Comparison of ENCODE assay signal across 20 cellular contexts in genomic region chr7:17103984-17104383, GRCh38.
DNase-seq lines count a peak whose midpoint lies in the region; ATAC-seq, FAIRE-seq and TF ChIP-seq lines count a peak whose summit lies in the region.
"Had no signal": no experiment of that assay in that cellular context is flagged by ENCODE, and none has a peak within 500 bp of the region (broad histone marks: within the 10 kb centered on the region; RNA-seq: fewer than 3 reads in every experiment).

No MANE protein-coding gene starts in this region.

- H3K36me3 ChIP-seq in HepG2 (replicated peaks in 1 of 2; ENCODE audit: control insufficient read depth in 1 of 2, insufficient read depth in 2 of 2, low read length in 2 of 2): no peaks in the 10 kb centered on the region
- no peaks in the 10 kb centered on the region for H3K36me3 ChIP-seq in right lobe of liver

- ATAC-seq in HepG2: no peak
- ATAC-seq in right lobe of liver: no peak
- ATAC-seq: K562 had no signal

- TF ChIP-seq CTCF in HepG2 (CRISPR knock-in tag; IDR thresholded peaks at IDR 0.05) (no peak), right lobe of liver (IDR thresholded peaks at IDR 0.05) (no peak), fibroblast of villous mesenchyme (IDR thresholded peaks at IDR 0.05; ENCODE audit: insufficient read depth, low read depth, low read length) (no peak)

- no peak overlapping the region for H2AFZ ChIP-seq in HepG2 (ENCODE audit: low read length)

- H3K4me1 Mint-ChIP-seq in activated CD4-positive, alpha-beta memory T cell treated with anti-CD3 and anti-CD28 coated beads, Interleukin-2, amount 10 ng/mL, durations not matched to agents 7 days and 5 days: no peaks in the 10 kb centered on the region
- H3K4me1 Mint-ChIP-seq: CD4-positive, CD25-positive, alpha-beta regulatory T cell had no signal

- H3K9me3 ChIP-seq in HepG2 (ENCODE audit: low read length): peaks cover 12% of the 10 kb centered on the region
- peaks cover 0 to 7% (median 0%) of the 10 kb centered on the region in 4 donors for H3K9me3 ChIP-seq in right lobe of liver

- H3K4me2 ChIP-seq in HepG2 (ENCODE audit: low read depth, low read length): no peak overlapping the region

- H4K20me1 ChIP-seq in HepG2 (ENCODE audit: insufficient read depth, low read length): no peaks in the 10 kb centered on the region

- H3K79me2 ChIP-seq in HepG2 (ENCODE audit: insufficient read depth, low read length): no peaks in the 10 kb centered on the region

- H3K9me3 Mint-ChIP-seq in activated CD4-positive, alpha-beta memory T cell treated with anti-CD3 and anti-CD28 coated beads, Interleukin-2, amount 10 ng/mL, durations not matched to agents 7 days and 5 days: peaks cover 7% of the 10 kb centered on the region

- H3K27ac ChIP-seq in HepG2 (ENCODE audit: extremely low read length, insufficient read depth, low read length) (no peak overlapping the region), right lobe of liver (no peak overlapping the region)

- CTCF ChIA-PET in HepG2 (lab: Yijun Ruan, JAX; ENCODE audit: low intra/inter-chr PET ratio, low total read pairs): no interaction called here
- CTCF ChIA-PET in activated CD4-positive, alpha-beta memory T cell treated with anti-CD3 and anti-CD28 coated beads, Interleukin-2, amount 10 ng/mL, durations not matched to agents 7 days and 5 days (lab: Charles Lee): interaction anchor here (0.6 kb wide), 1 partner anchor 124 kb away, joined by 3 read pairs; no protein-coding TSS in a partner anchor

- POLR2A ChIA-PET in HepG2 (lab: Yijun Ruan, JAX): interaction anchor here (1.0 to 1.4 kb wide), 2 partner anchors 19 to 26 kb away, joined by 3 read pairs; no protein-coding TSS in a partner anchor
- POLR2A ChIA-PET in activated CD4-positive, alpha-beta memory T cell treated with anti-CD3 and anti-CD28 coated beads, Interleukin-2, amount 10 ng/mL, durations not matched to agents 7 days and 5 days (lab: Charles Lee): no interaction called here

- H3K4me3 Mint-ChIP-seq in activated CD4-positive, alpha-beta memory T cell treated with anti-CD3 and anti-CD28 coated beads, Interleukin-2, amount 10 ng/mL, durations not matched to agents 7 days and 5 days: no peak overlapping the region
- H3K4me3 Mint-ChIP-seq: CD4-positive, CD25-positive, alpha-beta regulatory T cell had no signal

- no peak for DNase-seq in HepG2 (ENCODE audit: low spot score)
- DNase-seq in right lobe of liver: no peak
- DNase-seq in fibroblast of villous mesenchyme (ENCODE audit: low read depth): peak; percentile 4
- no peak for DNase-seq in NCI-H226
- no peak for DNase-seq in activated CD4-positive, alpha-beta memory T cell treated with anti-CD3 and anti-CD28 coated beads, Interleukin-2, amount 10 ng/mL, durations not matched to agents 7 days and 5 days
- DNase-seq in GM03348 (ENCODE audit: low spot score): no peak
- DNase-seq in HT-29 (ENCODE audit: low spot score): no peak
- DNase-seq: CD4-positive, CD25-positive, alpha-beta regulatory T cell; GOT3; HCEC 1CT; MG63; NCI-H1436; NCI-H187 treated with DMSO at 0.1 percent for 48 hours; NCI-H2107; NCI-H345; NCI-H524 treated with DMSO at 0.1 percent for 48 hours; SHP77 had no signal

- TF ChIP-seq POLR2A in HepG2 (IDR thresholded peaks at IDR 0.05; ENCODE audit: insufficient read depth in 1 of 2, low read depth in 2 of 2, low read length in 2 of 2) (no peak), right lobe of liver (IDR thresholded peaks at IDR 0.05) (no peak)

- peaks cover 41% of the 10 kb centered on the region for H3K4me1 ChIP-seq in HepG2 (ENCODE audit: insufficient read depth, low read length)
- H3K4me1 ChIP-seq in right lobe of liver: peaks cover 0 to 12% (median 3%) of the 10 kb centered on the region in 4 donors

- peaks cover 3% of the 10 kb centered on the region for H3K36me3 Mint-ChIP-seq in activated CD4-positive, alpha-beta memory T cell treated with anti-CD3 and anti-CD28 coated beads, Interleukin-2, amount 10 ng/mL, durations not matched to agents 7 days and 5 days (ENCODE audit: low read depth)
- H3K36me3 Mint-ChIP-seq: CD4-positive, CD25-positive, alpha-beta regulatory T cell had no signal

- WGBS in HepG2 (ENCODE audit: low lambda C conversion rate): 91% methylated on average over 5 of the region's 5 CpGs
- WGBS in right lobe of liver (ENCODE audit: insufficient coverage, low coverage, low lambda C conversion rate, missing lambda C conversion rate): 64% methylated on average over 5 of the region's 5 CpGs

- intact Hi-C loops in HepG2 (cut with micrococcal nuclease; ENCODE audit: unreplicated experiment) (no loop called here), right lobe of liver (cut with DNase I) (no loop called here)

- H3K27me3 Mint-ChIP-seq in activated CD4-positive, alpha-beta memory T cell treated with anti-CD3 and anti-CD28 coated beads, Interleukin-2, amount 10 ng/mL, durations not matched to agents 7 days and 5 days: no peaks in the 10 kb centered on the region
- H3K27me3 Mint-ChIP-seq: CD4-positive, CD25-positive, alpha-beta regulatory T cell had no signal

- BruUV-seq in HepG2 (replicated peaks; lab: Mats Ljungman, UMichigan): no TSS peak

- no peak overlapping the region for H3K9ac ChIP-seq in HepG2 (ENCODE audit: insufficient read depth, low read depth, low read length)

- no peak for TF ChIP-seq EP300 in HepG2 (IDR thresholded peaks at IDR 0.05; ENCODE audit: low read depth in 2 of 2, low read length in 2 of 2)
- no peak for TF ChIP-seq EP300 in HepG2 (CRISPR knock-in tag; IDR thresholded peaks at IDR 0.05; ENCODE audit: borderline replicate concordance)

- no peak for FAIRE-seq in HepG2 (lab: Jason Lieb, UNC)
- FAIRE-seq: GM12891, K562 had no signal

- H3K4me3 ChIP-seq in HepG2 (replicated peaks in 1 of 3; ENCODE audit: insufficient read depth in 1 of 3, low read depth in 2 of 3, low read length in 3 of 3) (no peak overlapping the region), right lobe of liver (no peak overlapping the region), fibroblast of villous mesenchyme (ENCODE audit: low read depth, low read length) (no peak overlapping the region)
- H3K4me3 ChIP-seq: K562, MG63 had no signal

- no peak for TF ChIP-seq RAD21 in HepG2 (CRISPR knock-in tag; IDR thresholded peaks at IDR 0.05)

- H3K27me3 ChIP-seq in HepG2 (ENCODE audit: control insufficient read depth in 1 of 2, insufficient read depth in 2 of 2, low read length in 2 of 2): no peaks in the 10 kb centered on the region
- H3K27me3 ChIP-seq in right lobe of liver: no peaks in the 10 kb centered on the region
- H3K27me3 ChIP-seq: MG63 had no signal

- no peak overlapping the region for H3K27ac Mint-ChIP-seq in activated CD4-positive, alpha-beta memory T cell treated with anti-CD3 and anti-CD28 coated beads, Interleukin-2, amount 10 ng/mL, durations not matched to agents 7 days and 5 days
- H3K27ac Mint-ChIP-seq: CD4-positive, CD25-positive, alpha-beta regulatory T cell had no signal

- in situ Hi-C loops in HepG2 (cut with HindIII; ENCODE audit: extremely low pct_ligation_motif_present, low pct_unique_long_range_greater_than_20kb): no loop called here

TF ChIP-seq in HepG2, 621 proteins besides CTCF, POLR2A, EP300 and RAD21 (continues in another document):
- TF ChIP-seq MIER2 (CRISPR knock-in tag; IDR thresholded peaks at IDR 0.05) (peak; percentile 51; the same call in 1 of the 2 replicates), ZNF615 (CRISPR knock-in tag; IDR thresholded peaks at IDR 0.05; ENCODE audit: borderline replicate concordance) (no peak), ZNF326 (CRISPR knock-in tag; IDR thresholded peaks at IDR 0.05; ENCODE audit: borderline replicate concordance) (no peak)

TF ChIP-seq in PFSK-1, 5 proteins besides CTCF, POLR2A, EP300 and RAD21:
- TF ChIP-seq, protein P1, sequence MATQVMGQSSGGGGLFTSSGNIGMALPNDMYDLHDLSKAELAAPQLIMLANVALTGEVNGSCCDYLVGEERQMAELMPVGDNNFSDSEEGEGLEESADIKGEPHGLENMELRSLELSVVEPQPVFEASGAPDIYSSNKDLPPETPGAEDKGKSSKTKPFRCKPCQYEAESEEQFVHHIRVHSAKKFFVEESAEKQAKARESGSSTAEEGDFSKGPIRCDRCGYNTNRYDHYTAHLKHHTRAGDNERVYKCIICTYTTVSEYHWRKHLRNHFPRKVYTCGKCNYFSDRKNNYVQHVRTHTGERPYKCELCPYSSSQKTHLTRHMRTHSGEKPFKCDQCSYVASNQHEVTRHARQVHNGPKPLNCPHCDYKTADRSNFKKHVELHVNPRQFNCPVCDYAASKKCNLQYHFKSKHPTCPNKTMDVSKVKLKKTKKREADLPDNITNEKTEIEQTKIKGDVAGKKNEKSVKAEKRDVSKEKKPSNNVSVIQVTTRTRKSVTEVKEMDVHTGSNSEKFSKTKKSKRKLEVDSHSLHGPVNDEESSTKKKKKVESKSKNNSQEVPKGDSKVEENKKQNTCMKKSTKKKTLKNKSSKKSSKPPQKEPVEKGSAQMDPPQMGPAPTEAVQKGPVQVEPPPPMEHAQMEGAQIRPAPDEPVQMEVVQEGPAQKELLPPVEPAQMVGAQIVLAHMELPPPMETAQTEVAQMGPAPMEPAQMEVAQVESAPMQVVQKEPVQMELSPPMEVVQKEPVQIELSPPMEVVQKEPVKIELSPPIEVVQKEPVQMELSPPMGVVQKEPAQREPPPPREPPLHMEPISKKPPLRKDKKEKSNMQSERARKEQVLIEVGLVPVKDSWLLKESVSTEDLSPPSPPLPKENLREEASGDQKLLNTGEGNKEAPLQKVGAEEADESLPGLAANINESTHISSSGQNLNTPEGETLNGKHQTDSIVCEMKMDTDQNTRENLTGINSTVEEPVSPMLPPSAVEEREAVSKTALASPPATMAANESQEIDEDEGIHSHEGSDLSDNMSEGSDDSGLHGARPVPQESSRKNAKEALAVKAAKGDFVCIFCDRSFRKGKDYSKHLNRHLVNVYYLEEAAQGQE (IDR thresholded peaks at IDR 0.05; ENCODE audit: insufficient read depth in 1 of 2, low read depth in 2 of 2, low read length in 2 of 2): peak; percentile 61 to 85; a peak in 3 of 4 replicates
- TF ChIP-seq SIN3A (IDR thresholded peaks at IDR 0.05; ENCODE audit: borderline replicate concordance, insufficient read depth, low read length) (no peak), FOXP2 (optimal IDR thresholded peaks at IDR 0.05; ENCODE audit: borderline replicate concordance, extremely low read depth, extremely low read length, insufficient read depth) (no peak)
